ENCODE assay signal across 1 cellular context in the genomic region with DNA sequence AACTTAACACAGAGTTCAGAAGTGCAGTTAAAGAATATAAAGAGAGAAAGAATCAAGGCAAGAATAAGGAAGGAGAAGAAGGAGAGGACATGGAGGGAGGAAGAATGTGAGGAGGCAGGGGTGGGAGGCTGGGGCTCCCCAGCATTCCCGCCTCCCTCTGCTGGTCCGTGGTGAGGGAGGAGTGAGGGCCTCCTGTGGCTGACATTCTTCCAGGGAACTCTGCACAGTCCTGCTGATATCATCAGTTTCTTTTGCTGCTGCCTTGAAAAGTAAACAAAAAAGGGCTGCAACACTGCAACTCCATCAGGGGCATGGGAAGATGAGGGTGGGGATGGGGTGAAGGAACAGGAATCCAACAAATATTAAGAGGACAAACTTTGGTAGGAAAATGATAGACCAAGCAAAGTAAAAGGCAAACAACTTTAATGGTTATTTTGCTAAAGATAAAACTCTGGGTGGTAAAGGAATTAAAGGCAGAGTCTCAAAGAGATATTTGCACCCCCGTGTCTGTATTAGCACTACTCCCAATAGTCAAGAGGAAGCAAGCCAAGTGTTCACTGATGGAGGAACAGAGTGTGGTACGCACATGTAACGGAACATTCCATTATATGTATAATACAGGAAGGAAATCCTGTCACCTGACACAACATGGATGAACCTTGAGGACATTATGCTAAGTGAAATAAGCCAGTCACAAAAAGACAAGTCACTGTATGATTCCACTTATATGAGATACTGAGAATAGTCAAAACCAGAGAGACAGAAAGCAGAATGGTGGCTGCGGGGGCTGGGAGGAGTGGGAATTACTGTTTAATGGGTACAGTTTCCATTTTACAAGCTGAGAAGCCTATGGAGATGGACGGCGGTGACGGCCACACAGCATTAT.
TF ChIP-seq lines count a peak whose summit lies in the region.

No MANE protein-coding gene starts in this region.

TF ChIP-seq in HCT116, 20 proteins besides CTCF, POLR2A, EP300 and RAD21 (continued from another document):
- TF ChIP-seq, protein P1, sequence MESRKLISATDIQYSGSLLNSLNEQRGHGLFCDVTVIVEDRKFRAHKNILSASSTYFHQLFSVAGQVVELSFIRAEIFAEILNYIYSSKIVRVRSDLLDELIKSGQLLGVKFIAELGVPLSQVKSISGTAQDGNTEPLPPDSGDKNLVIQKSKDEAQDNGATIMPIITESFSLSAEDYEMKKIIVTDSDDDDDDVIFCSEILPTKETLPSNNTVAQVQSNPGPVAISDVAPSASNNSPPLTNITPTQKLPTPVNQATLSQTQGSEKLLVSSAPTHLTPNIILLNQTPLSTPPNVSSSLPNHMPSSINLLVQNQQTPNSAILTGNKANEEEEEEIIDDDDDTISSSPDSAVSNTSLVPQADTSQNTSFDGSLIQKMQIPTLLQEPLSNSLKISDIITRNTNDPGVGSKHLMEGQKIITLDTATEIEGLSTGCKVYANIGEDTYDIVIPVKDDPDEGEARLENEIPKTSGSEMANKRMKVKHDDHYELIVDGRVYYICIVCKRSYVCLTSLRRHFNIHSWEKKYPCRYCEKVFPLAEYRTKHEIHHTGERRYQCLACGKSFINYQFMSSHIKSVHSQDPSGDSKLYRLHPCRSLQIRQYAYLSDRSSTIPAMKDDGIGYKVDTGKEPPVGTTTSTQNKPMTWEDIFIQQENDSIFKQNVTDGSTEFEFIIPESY (IDR thresholded peaks at IDR 0.05; ENCODE audit: extremely low read depth, insufficient replicate concordance, low read length): no peak
- TF ChIP-seq SP1 (IDR thresholded peaks at IDR 0.05; ENCODE audit: low read depth): no peak
- TF ChIP-seq EZH2 (IDR thresholded peaks at IDR 0.05): no peak
- TF ChIP-seq ELF1 (IDR thresholded peaks at IDR 0.05; ENCODE audit: borderline replicate concordance, low read depth): no peak
- no peak for TF ChIP-seq SIN3A (IDR thresholded peaks at IDR 0.05; ENCODE audit: low read depth)
- no peak for TF ChIP-seq ATF3 (IDR thresholded peaks at IDR 0.05)
- no peak for TF ChIP-seq ZFX (IDR thresholded peaks at IDR 0.05)
- no peak for TF ChIP-seq ZNF274 (IDR thresholded peaks at IDR 0.05; ENCODE audit: low read depth, low read length)
- TF ChIP-seq, protein P2, sequence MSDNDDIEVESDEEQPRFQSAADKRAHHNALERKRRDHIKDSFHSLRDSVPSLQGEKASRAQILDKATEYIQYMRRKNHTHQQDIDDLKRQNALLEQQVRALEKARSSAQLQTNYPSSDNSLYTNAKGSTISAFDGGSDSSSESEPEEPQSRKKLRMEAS (IDR thresholded peaks at IDR 0.05): no peak
- TF ChIP-seq EGR1 (IDR thresholded peaks at IDR 0.05; ENCODE audit: low read depth): no peak
